11 cellular contexts compared by ENCODE assay signal in the genomic region with DNA sequence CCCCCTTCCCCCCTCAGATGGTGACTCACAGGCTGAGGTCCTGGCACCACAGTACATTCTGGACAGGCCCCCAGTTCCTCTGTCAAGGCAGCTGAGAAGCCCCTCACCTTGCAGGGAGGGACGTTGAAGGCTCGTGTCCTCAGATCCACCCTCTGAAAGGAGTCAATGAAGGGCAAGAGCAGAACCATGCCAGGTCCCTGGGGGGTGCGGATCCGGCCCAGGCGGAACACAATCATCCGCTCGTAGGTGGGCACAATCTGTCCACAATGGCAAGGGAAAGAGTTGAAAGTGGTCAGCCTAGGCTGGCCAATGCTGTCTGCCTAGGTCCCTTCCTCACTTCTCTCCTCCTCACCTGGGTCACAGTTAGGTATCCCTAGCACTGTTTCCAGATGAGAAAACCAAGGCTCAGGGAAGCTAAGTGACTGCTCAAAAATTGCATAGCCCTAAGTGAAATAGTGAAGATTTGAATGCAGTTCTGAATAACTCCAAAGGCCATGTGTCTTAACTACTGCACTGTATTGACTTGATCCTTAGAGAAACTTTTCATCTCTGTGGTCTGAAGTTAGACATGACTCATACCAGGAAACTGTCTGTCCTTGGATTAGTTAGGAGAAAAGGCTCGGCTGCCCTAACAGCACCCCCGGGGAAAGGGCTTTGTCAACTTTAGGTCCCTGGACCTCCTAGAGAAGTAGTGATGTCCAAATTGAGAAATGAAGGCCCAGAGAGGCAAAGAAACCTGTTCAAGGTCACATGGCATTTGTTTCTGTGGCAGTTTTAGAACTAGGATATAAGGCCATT. TPM values are rescaled to one million over a fixed set of nuclear protein-coding genes. Genes with fewer than 3 reads are reported as not detected.
DNase-seq lines count a peak whose midpoint lies in the region; ATAC-seq and TF ChIP-seq lines count a peak whose summit lies in the region.
"Had no signal": no experiment of that assay in that cellular context is flagged by ENCODE, and none has a peak within 500 bp of the region (broad histone marks: within the 10 kb centered on the region; RNA-seq: fewer than 3 reads in every experiment).

No MANE protein-coding gene starts in this region.

- H3K27ac Mint-ChIP-seq in activated naive CD4-positive, alpha-beta T cell treated with anti-CD3 and anti-CD28 coated beads, Interleukin-2, amount 50 U/mL, for 24 hours = peak overlapping the region; percentile 1
- no peak overlapping the region for H3K27ac Mint-ChIP-seq in activated naive CD4-positive, alpha-beta T cell treated with anti-CD3 and anti-CD28 coated beads, Interleukin-2, amount 10 ng/mL, durations not matched to agents 7 days and 5 days

- no peak overlapping the region for H3K4me3 Mint-ChIP-seq in activated naive CD4-positive, alpha-beta T cell treated with anti-CD3 and anti-CD28 coated beads, Interleukin-2, amount 50 U/mL, for 24 hours
- H3K4me3 Mint-ChIP-seq in activated naive CD4-positive, alpha-beta T cell treated with anti-CD3 and anti-CD28 coated beads, Interleukin-2, amount 10 ng/mL, durations not matched to agents 7 days and 5 days = no peak overlapping the region

- DNase-seq in activated naive CD4-positive, alpha-beta T cell treated with anti-CD3 and anti-CD28 coated beads, Interleukin-2, amount 10 ng/mL, durations not matched to agents 7 days and 5 days = no peak
- peak in 1 of 2 donors; percentile 6 for DNase-seq in breast epithelium (ENCODE audit: low spot score in 2 of 2)
- no peak for DNase-seq in lung (ENCODE audit: low spot score)
- no peak for DNase-seq in HuH-7 (ENCODE audit: low spot score)
- DNase-seq: activated gamma-delta T cell treated with Interleukin-2 at 50 U/mL for 16 hours; AML-193; stimulated activated CD4-positive, alpha-beta T cell treated with anti-CD3 and anti-CD28 coated beads, Interleukin-2, amount 100 ng/mL, for 48 hours had no signal

- intact Hi-C loops in breast epithelium (cut with DNase I; ENCODE audit: low total_unique reads) = no loop called here

- H3K4me3 ChIP-seq in breast epithelium (no peak overlapping the region), lung (no peak overlapping the region), urinary bladder (ENCODE audit: low read depth, low read length) (no peak overlapping the region)

- H3K27ac ChIP-seq in breast epithelium (peak overlapping the region; percentile 88 to 98), lung (ENCODE audit: low read depth in 1 of 2, low read length in 1 of 2) (peak overlapping the region; percentile 43 to 76), urinary bladder (ENCODE audit: low read depth) (peak overlapping the region; percentile 55)

- H3K36me3 Mint-ChIP-seq in activated naive CD4-positive, alpha-beta T cell treated with anti-CD3 and anti-CD28 coated beads, Interleukin-2, amount 50 U/mL, for 24 hours = peaks cover 2% of the 10 kb centered on the region
- peaks cover under 1% of the 10 kb centered on the region for H3K36me3 Mint-ChIP-seq in activated naive CD4-positive, alpha-beta T cell treated with anti-CD3 and anti-CD28 coated beads, Interleukin-2, amount 10 ng/mL, durations not matched to agents 7 days and 5 days

- H3K27me3 ChIP-seq in breast epithelium (no peaks in the 10 kb centered on the region), lung (ENCODE audit: control insufficient read depth, insufficient read depth) (no peaks in the 10 kb centered on the region)

- H3K4me1 Mint-ChIP-seq in activated naive CD4-positive, alpha-beta T cell treated with anti-CD3 and anti-CD28 coated beads, Interleukin-2, amount 50 U/mL, for 24 hours = peaks cover 26% of the 10 kb centered on the region
- H3K4me1 Mint-ChIP-seq in activated naive CD4-positive, alpha-beta T cell treated with anti-CD3 and anti-CD28 coated beads, Interleukin-2, amount 10 ng/mL, durations not matched to agents 7 days and 5 days = peaks cover 53% of the 10 kb centered on the region

- H3K27me3 Mint-ChIP-seq in activated naive CD4-positive, alpha-beta T cell treated with anti-CD3 and anti-CD28 coated beads, Interleukin-2, amount 50 U/mL, for 24 hours = no peaks in the 10 kb centered on the region
- no peaks in the 10 kb centered on the region for H3K27me3 Mint-ChIP-seq in activated naive CD4-positive, alpha-beta T cell treated with anti-CD3 and anti-CD28 coated beads, Interleukin-2, amount 10 ng/mL, durations not matched to agents 7 days and 5 days

- no peaks in the 10 kb centered on the region for H3K9me3 ChIP-seq in breast epithelium
- no peaks in the 10 kb centered on the region for H3K9me3 ChIP-seq in lung (ENCODE audit: control insufficient read depth in 2 of 2, insufficient read depth in 1 of 2, low read length in 1 of 2)

- CTCF ChIA-PET in activated naive CD4-positive, alpha-beta T cell treated with anti-CD3 and anti-CD28 coated beads, Interleukin-2, amount 10 ng/mL, durations not matched to agents 7 days and 5 days (lab: Charles Lee) = interaction anchor here (0.7 to 7.8 kb wide), 3 partner anchors 7 to 25 kb away, joined by 3 to 45 read pairs (median 5); no protein-coding TSS in a partner anchor

- no peak for ATAC-seq in lung (ENCODE audit: insufficient read depth, low FRiP score)
- ATAC-seq in GM21381 (IDR thresholded peaks at IDR 0.05; ENCODE audit: unreplicated experiment) = no peak
- ATAC-seq in HG02798 (IDR thresholded peaks at IDR 0.05; ENCODE audit: poor library complexity, unreplicated experiment) = no peak

- no peaks in the 10 kb centered on the region for H3K36me3 ChIP-seq in breast epithelium
- peaks cover 0 to 4% of the 10 kb centered on the region in 2 donors for H3K36me3 ChIP-seq in lung (ENCODE audit: control insufficient read depth in 2 of 2, insufficient read depth in 2 of 2, low read length in 2 of 2)
- no peaks in the 10 kb centered on the region for H3K36me3 ChIP-seq in urinary bladder (ENCODE audit: insufficient read depth)

- H3K9me3 Mint-ChIP-seq in activated naive CD4-positive, alpha-beta T cell treated with anti-CD3 and anti-CD28 coated beads, Interleukin-2, amount 50 U/mL, for 24 hours = no peaks in the 10 kb centered on the region
- no peaks in the 10 kb centered on the region for H3K9me3 Mint-ChIP-seq in activated naive CD4-positive, alpha-beta T cell treated with anti-CD3 and anti-CD28 coated beads, Interleukin-2, amount 10 ng/mL, durations not matched to agents 7 days and 5 days

- TF ChIP-seq POLR2A in breast epithelium (IDR thresholded peaks at IDR 0.05) = no peak

- WGBS in lung, 2 donors = 77 to 85% methylated on average over 9 of the region's 9 CpGs
- WGBS in urinary bladder = 78% methylated on average over 9 of the region's 9 CpGs

- H3K4me1 ChIP-seq in breast epithelium (peaks cover 15 to 31% of the 10 kb centered on the region in 2 donors), lung (ENCODE audit: control insufficient read depth in 2 of 2, insufficient read depth in 2 of 2, low read length in 2 of 2) (peaks cover 22 to 54% of the 10 kb centered on the region in 2 donors), urinary bladder (ENCODE audit: insufficient read depth) (no peaks in the 10 kb centered on the region)

- TF ChIP-seq CTCF in breast epithelium (IDR thresholded peaks at IDR 0.05) (no peak), lung (IDR thresholded peaks at IDR 0.05; ENCODE audit: control extremely low read depth, extremely low read depth) (no peak)

RNA-seq across cellular contexts. Expression of a gene that starts 2.9 kb away (rescaled TPM):
- total RNA-seq in breast epithelium (10 to 100 TPM in 1 of 3 donors, 1 to 10 TPM in 2; 8.5 to 10.7 (median 9.7) TPM), lung (10 to 100 TPM; 10.3 to 30.5 TPM), urinary bladder (8.4 TPM)
- polyA plus RNA-seq in lung (10 to 100 TPM; 23.4 to 35.4 TPM), urinary bladder (25.5 TPM)

RNA-seq across cellular contexts. Expression of a gene that starts 5.3 kb away (rescaled TPM):
- total RNA-seq in breast epithelium (100 to 1,000 TPM in 1 of 3 donors, 10 to 100 TPM in 2; 37.8 to 103 (median 49.8) TPM), lung (10 to 100 TPM; 77.5 to 80.5 TPM), urinary bladder (22.3 TPM)
- polyA plus RNA-seq in lung (10 to 100 TPM; 33.9 to 44.2 TPM), urinary bladder (36.5 TPM)
